In genomic region chr18:34626404-34627137, GRCh38 we compare ENCODE assay signal across 32 cellular contexts.
DNase-seq lines count a peak whose midpoint lies in the region; ATAC-seq lines count a peak whose summit lies in the region.
"Had no signal": no experiment of that assay in that cellular context is flagged by ENCODE, and none has a peak within 500 bp of the region (broad histone marks: within the 10 kb centered on the region; RNA-seq: fewer than 3 reads in every experiment).

No MANE protein-coding gene starts in this region.

- no peak overlapping the region for H3K4me3 ChIP-seq in aorta (ENCODE audit: low read length in 2 of 2)
- H3K4me3 ChIP-seq: esophagus muscularis mucosa, SJCRH30, smooth muscle cell had no signal

- ATAC-seq in aorta (ENCODE audit: low FRiP score): no peak
- ATAC-seq: activated CD8-positive, alpha-beta T cell treated with anti-CD3 and anti-CD28 coated beads for 36 hours; HCT116; left cardiac atrium; Panc1; stimulated activated effector memory CD8-positive, alpha-beta T cell treated with anti-CD3 and anti-CD28 coated beads, Interleukin-12 subunit alpha, Interleukin-12 subunit beta, amount 100 ng/mL, for 72 hours had no signal

- intact Hi-C loops in aorta (cut with DNase I): no loop called here

- H3K9me3 ChIP-seq in aorta (ENCODE audit: control insufficient read depth, low read length): no peaks in the 10 kb centered on the region
- H3K9me3 ChIP-seq: esophagus muscularis mucosa, neutrophil, SJCRH30 had no signal

- peaks cover 0 to 2% of the 10 kb centered on the region in 2 donors for H3K36me3 ChIP-seq in aorta (ENCODE audit: control insufficient read depth in 1 of 2, insufficient read depth in 2 of 2, low read length in 1 of 2)
- H3K36me3 ChIP-seq: esophagus muscularis mucosa, neutrophil, SJCRH30 had no signal

- WGBS in aorta, 2 donors: 97% methylated on average over 2 of the region's 2 CpGs

- DNase-seq in DMS53 (lab: John Stamatoyannopoulos, UW) (peak; percentile 17), DMS53 treated with DMSO at 0.1 percent for 48 hours (lab: John Stamatoyannopoulos, UW; ENCODE audit: unreplicated experiment) (no peak), dermis blood vessel endothelial cell (peak; percentile 61), glomerular visceral epithelial cell (ENCODE audit: extremely low spot score) (peak; percentile 22), renal cortical epithelial cell (ENCODE audit: low read depth) (peak; percentile 69), NCI-H1436 treated with DMSO at 0.1 percent for 48 hours (lab: John Stamatoyannopoulos, UW) (no peak), aorta (no peak), DMS 273 treated with DMSO at 0.1 percent for 48 hours (lab: John Stamatoyannopoulos, UW) (no peak)
- DNase-seq: 8988T; activated CD4-positive, CD25-positive, alpha-beta regulatory T cell treated with anti-CD3 and anti-CD28 coated beads, Interleukin-2, amount 50 U/mL, for 72 hours; activated CD8-positive, alpha-beta T cell treated with anti-CD3 and anti-CD28 coated beads for 36 hours; activated effector memory CD4-positive, alpha-beta T cell treated with Interleukin-2 at 50 U/mL for 16 hours; activated naive CD8-positive, alpha-beta T cell treated with anti-CD3 and anti-CD28 coated beads for 36 hours; AML-193; CD8-positive, alpha-beta memory T cell; DND-41; effector CD4-positive, alpha-beta T cell; left cardiac atrium; mesenchymal stem cell; NCI-H1417; NCI-H510A treated with DMSO at 0.1 percent for 48 hours; NK-92 treated with Interleukin-12 subunit alpha and Interleukin-12 subunit beta, amount 100 ng/mL, for 24 hours; retina; SJCRH30; substantia nigra; T-helper 1 cell had no signal

- no peak overlapping the region for H3K27ac ChIP-seq in aorta (ENCODE audit: low read depth in 1 of 2, low read length in 2 of 2)
- H3K27ac ChIP-seq: esophagus muscularis mucosa, neutrophil, SJCRH30 had no signal

- H3K27me3 ChIP-seq in aorta (ENCODE audit: control insufficient read depth in 1 of 2, insufficient read depth in 2 of 2, low read length in 1 of 2): no peaks in the 10 kb centered on the region
- H3K27me3 ChIP-seq: esophagus muscularis mucosa, neutrophil, SJCRH30 had no signal

- peaks cover 0 to 2% of the 10 kb centered on the region in 2 donors for H3K4me1 ChIP-seq in aorta (ENCODE audit: control insufficient read depth in 1 of 2, insufficient read depth in 2 of 2, low read length in 2 of 2)
- H3K4me1 ChIP-seq: SJCRH30 had no signal

Comparison
In these comparisons a context has a peak if more than half of its experiments do, and no peak if none do; other contexts are left out.
1. DNase-seq: peak in DMS53 (single experiment), dermis blood vessel endothelial cell (single experiment), glomerular visceral epithelial cell (single experiment) and renal cortical epithelial cell (single experiment); none in DMS53 treated with DMSO at 0.1 percent for 48 hours (single experiment), NCI-H1436 treated with DMSO at 0.1 percent for 48 hours (single experiment), aorta (0 of 2) and DMS 273 treated with DMSO at 0.1 percent for 48 hours (single experiment).